Comparison of ENCODE assay signal across 1 cellular context in the genomic region with DNA sequence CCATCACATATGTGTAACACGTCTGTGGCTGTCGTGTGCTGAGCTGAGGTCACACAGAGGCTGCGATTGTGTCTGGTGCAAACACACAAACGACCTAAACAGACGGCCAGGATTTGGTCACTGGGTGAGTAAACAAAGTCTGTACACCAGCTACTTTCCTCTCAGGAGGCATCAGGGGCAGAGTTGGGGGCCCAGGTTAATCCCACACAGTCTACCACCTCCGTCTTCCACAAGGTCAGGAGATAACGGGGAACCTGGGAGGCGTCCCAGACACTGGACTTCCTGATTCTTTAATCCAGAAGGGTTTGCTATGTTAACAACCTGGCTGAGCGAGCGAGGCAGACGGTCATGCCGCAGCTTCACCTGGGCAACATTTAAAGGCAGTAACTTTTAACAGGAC.
TF ChIP-seq lines count a peak whose summit lies in the region.

No MANE protein-coding gene starts in this region.

TF ChIP-seq in HepG2, 621 proteins besides CTCF, POLR2A, EP300 and RAD21 (continued from another document):
- TF ChIP-seq SP5 (CRISPR knock-in tag; IDR thresholded peaks at IDR 0.05; ENCODE audit: borderline replicate concordance, low read depth) (peak; percentile 26; the same call in 1 of the 2 replicates), RXRB (CRISPR knock-in tag; IDR thresholded peaks at IDR 0.05; ENCODE audit: borderline replicate concordance) (peak; percentile 60; the same call in 1 of the 2 replicates), PITX1 (CRISPR knock-in tag; IDR thresholded peaks at IDR 0.05) (peak; percentile 89), CHD4 (IDR thresholded peaks at IDR 0.05; ENCODE audit: borderline replicate concordance, low read length) (no peak), ELF1 (CRISPR knock-in tag; IDR thresholded peaks at IDR 0.05) (0 out of 2 replicates have a peak, but pooled peaks have one; percentile 38), SOX6 (IDR thresholded peaks at IDR 0.05) (no peak), SOX6 (CRISPR knock-in tag; IDR thresholded peaks at IDR 0.05) (peak; percentile 86), PAWR (CRISPR knock-in tag; IDR thresholded peaks at IDR 0.05; ENCODE audit: borderline replicate concordance) (no peak), CC2D1A (CRISPR knock-in tag; IDR thresholded peaks at IDR 0.05) (no peak), FOXA3 (CRISPR knock-in tag; IDR thresholded peaks at IDR 0.05) (peak; percentile 67), ZEB1 (IDR thresholded peaks at IDR 0.05; ENCODE audit: insufficient replicate concordance, low read depth) (peak; percentile 38), HNF4A (CRISPR knock-in tag; IDR thresholded peaks at IDR 0.05) (peak; percentile 16; the same call in 1 of the 2 replicates), ZNF766 (CRISPR knock-in tag; IDR thresholded peaks at IDR 0.05; ENCODE audit: borderline replicate concordance) (no peak)
- TF ChIP-seq, protein P1, sequence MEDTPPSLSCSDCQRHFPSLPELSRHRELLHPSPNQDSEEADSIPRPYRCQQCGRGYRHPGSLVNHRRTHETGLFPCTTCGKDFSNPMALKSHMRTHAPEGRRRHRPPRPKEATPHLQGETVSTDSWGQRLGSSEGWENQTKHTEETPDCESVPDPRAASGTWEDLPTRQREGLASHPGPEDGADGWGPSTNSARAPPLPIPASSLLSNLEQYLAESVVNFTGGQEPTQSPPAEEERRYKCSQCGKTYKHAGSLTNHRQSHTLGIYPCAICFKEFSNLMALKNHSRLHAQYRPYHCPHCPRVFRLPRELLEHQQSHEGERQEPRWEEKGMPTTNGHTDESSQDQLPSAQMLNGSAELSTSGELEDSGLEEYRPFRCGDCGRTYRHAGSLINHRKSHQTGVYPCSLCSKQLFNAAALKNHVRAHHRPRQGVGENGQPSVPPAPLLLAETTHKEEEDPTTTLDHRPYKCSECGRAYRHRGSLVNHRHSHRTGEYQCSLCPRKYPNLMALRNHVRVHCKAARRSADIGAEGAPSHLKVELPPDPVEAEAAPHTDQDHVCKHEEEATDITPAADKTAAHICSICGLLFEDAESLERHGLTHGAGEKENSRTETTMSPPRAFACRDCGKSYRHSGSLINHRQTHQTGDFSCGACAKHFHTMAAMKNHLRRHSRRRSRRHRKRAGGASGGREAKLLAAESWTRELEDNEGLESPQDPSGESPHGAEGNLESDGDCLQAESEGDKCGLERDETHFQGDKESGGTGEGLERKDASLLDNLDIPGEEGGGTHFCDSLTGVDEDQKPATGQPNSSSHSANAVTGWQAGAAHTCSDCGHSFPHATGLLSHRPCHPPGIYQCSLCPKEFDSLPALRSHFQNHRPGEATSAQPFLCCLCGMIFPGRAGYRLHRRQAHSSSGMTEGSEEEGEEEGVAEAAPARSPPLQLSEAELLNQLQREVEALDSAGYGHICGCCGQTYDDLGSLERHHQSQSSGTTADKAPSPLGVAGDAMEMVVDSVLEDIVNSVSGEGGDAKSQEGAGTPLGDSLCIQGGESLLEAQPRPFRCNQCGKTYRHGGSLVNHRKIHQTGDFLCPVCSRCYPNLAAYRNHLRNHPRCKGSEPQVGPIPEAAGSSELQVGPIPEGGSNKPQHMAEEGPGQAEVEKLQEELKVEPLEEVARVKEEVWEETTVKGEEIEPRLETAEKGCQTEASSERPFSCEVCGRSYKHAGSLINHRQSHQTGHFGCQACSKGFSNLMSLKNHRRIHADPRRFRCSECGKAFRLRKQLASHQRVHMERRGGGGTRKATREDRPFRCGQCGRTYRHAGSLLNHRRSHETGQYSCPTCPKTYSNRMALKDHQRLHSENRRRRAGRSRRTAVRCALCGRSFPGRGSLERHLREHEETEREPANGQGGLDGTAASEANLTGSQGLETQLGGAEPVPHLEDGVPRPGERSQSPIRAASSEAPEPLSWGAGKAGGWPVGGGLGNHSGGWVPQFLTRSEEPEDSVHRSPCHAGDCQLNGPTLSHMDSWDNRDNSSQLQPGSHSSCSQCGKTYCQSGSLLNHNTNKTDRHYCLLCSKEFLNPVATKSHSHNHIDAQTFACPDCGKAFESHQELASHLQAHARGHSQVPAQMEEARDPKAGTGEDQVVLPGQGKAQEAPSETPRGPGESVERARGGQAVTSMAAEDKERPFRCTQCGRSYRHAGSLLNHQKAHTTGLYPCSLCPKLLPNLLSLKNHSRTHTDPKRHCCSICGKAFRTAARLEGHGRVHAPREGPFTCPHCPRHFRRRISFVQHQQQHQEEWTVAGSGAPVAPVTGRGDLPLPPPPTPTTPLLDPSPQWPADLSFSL (CRISPR knock-in tag; IDR thresholded peaks at IDR 0.05) = peak; percentile 30; the same call in 1 of the 2 replicates
- TF ChIP-seq, protein P2, sequence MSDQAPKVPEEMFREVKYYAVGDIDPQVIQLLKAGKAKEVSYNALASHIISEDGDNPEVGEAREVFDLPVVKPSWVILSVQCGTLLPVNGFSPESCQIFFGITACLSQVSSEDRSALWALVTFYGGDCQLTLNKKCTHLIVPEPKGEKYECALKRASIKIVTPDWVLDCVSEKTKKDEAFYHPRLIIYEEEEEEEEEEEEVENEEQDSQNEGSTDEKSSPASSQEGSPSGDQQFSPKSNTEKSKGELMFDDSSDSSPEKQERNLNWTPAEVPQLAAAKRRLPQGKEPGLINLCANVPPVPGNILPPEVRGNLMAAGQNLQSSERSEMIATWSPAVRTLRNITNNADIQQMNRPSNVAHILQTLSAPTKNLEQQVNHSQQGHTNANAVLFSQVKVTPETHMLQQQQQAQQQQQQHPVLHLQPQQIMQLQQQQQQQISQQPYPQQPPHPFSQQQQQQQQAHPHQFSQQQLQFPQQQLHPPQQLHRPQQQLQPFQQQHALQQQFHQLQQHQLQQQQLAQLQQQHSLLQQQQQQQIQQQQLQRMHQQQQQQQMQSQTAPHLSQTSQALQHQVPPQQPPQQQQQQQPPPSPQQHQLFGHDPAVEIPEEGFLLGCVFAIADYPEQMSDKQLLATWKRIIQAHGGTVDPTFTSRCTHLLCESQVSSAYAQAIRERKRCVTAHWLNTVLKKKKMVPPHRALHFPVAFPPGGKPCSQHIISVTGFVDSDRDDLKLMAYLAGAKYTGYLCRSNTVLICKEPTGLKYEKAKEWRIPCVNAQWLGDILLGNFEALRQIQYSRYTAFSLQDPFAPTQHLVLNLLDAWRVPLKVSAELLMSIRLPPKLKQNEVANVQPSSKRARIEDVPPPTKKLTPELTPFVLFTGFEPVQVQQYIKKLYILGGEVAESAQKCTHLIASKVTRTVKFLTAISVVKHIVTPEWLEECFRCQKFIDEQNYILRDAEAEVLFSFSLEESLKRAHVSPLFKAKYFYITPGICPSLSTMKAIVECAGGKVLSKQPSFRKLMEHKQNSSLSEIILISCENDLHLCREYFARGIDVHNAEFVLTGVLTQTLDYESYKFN (CRISPR knock-in tag; conservative IDR thresholded peaks at IDR 0.05) = peak; percentile 15; the same call in 1 of the 2 replicates
- TF ChIP-seq, protein P3, sequence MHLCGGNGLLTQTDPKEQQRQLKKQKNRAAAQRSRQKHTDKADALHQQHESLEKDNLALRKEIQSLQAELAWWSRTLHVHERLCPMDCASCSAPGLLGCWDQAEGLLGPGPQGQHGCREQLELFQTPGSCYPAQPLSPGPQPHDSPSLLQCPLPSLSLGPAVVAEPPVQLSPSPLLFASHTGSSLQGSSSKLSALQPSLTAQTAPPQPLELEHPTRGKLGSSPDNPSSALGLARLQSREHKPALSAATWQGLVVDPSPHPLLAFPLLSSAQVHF (CRISPR knock-in tag; IDR thresholded peaks at IDR 0.05) = no peak
- TF ChIP-seq, protein P4, sequence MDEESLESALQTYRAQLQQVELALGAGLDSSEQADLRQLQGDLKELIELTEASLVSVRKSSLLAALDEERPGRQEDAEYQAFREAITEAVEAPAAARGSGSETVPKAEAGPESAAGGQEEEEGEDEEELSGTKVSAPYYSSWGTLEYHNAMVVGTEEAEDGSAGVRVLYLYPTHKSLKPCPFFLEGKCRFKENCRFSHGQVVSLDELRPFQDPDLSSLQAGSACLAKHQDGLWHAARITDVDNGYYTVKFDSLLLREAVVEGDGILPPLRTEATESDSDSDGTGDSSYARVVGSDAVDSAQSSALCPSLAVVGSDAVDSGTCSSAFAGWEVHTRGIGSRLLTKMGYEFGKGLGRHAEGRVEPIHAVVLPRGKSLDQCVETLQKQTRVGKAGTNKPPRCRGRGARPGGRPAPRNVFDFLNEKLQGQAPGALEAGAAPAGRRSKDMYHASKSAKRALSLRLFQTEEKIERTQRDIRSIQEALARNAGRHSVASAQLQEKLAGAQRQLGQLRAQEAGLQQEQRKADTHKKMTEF (CRISPR knock-in tag; IDR thresholded peaks at IDR 0.05) = 0 out of 2 replicates have a peak, but pooled peaks have one; percentile 39
